ENCODE assay signal across 8 cellular contexts in genomic region chr19:16076154-16076957, GRCh38. TPM values are rescaled to one million over a fixed set of nuclear protein-coding genes. Genes with fewer than 3 reads are reported as not detected.
DNase-seq lines count a peak whose midpoint lies in the region; ATAC-seq and TF ChIP-seq lines count a peak whose summit lies in the region.

TPM4 (plus strand) TSS chr19:16076495; CDS start chr19:16076566, 71 bp downstream.

- peak within 1 kb of the TSS; percentile 97 for H3K4me3 ChIP-seq in AG04449 (ENCODE audit: low read depth, low read length)

- H3K4me1 Mint-ChIP-seq in endothelial cell (ENCODE audit: unreplicated experiment) (peaks cover 52% of the 10 kb centered on the region), mesothelial cell of epicardium (peaks cover 34% of the 10 kb centered on the region)

- POLR2A ChIA-PET in AG04449 (lab: Yijun Ruan, JAX), result interaction anchor here (0.6 to 3.9 kb wide), 13 partner anchors 11 to 248 kb away, joined by 3 to 35 read pairs (median 4); partner anchors contain the start of genes FAM32A and KLF2

- TF ChIP-seq CTCF in AG04449 (IDR thresholded peaks at IDR 0.05; ENCODE audit: insufficient read depth, low read length, missing control alignments) (no peak), endothelial cell (IDR thresholded peaks at IDR 0.05; ENCODE audit: unreplicated experiment) (no peak), mesothelial cell of epicardium (IDR thresholded peaks at IDR 0.05; ENCODE audit: unreplicated experiment) (no peak)

- H3K27ac Mint-ChIP-seq in endothelial cell (ENCODE audit: unreplicated experiment), result peak within 1 kb of the TSS; percentile 98
- peak within 1 kb of the TSS; percentile 99 for H3K27ac Mint-ChIP-seq in mesothelial cell of epicardium

- CTCF ChIA-PET in AG04449 (lab: Yijun Ruan, JAX), result interaction anchor here (1.1 to 4.8 kb wide), 7 partner anchors 10 to 35 kb away, joined by 3 to 28 read pairs (median 5); no protein-coding TSS in a partner anchor

- H3K9me3 Mint-ChIP-seq in endothelial cell (ENCODE audit: unreplicated experiment) (no peaks in the 10 kb centered on the region), mesothelial cell of epicardium (no peaks in the 10 kb centered on the region)

- DNase-seq in AG04449 (ENCODE audit: low read depth, low spot score) (peak; percentile 79), NOMO-1 treated with DMSO at 0.1 percent for 48 hours (lab: John Stamatoyannopoulos, UW; ENCODE audit: unreplicated experiment) (peak; percentile 86), endothelial cell (ENCODE audit: low spot score) (peak; percentile 87), mesothelial cell of epicardium (ENCODE audit: low spot score in 2 of 2, unreplicated experiment in 2 of 2) (peak; percentile 85 to 87)
- peak; percentile 77 for DNase-seq in activated CD8-positive, alpha-beta memory T cell treated with anti-CD3 and anti-CD28 coated beads, Interleukin-2, amount 50 U/mL, for 1 hour (ENCODE audit: extremely low read depth)
- peak; percentile 63 to 67 for DNase-seq in stimulated activated CD8-positive, alpha-beta memory T cell treated with anti-CD3 and anti-CD28 coated beads, Interleukin-15, amount 100 ng/mL, for 4 hours (ENCODE audit: low read depth in 2 of 2)

- H3K4me3 Mint-ChIP-seq in endothelial cell (ENCODE audit: unreplicated experiment) (peak within 1 kb of the TSS; percentile 98), mesothelial cell of epicardium (peak within 1 kb of the TSS; percentile 88)

- peaks cover 36% of the 10 kb centered on the region for H3K36me3 Mint-ChIP-seq in endothelial cell (ENCODE audit: low read depth, unreplicated experiment)
- H3K36me3 Mint-ChIP-seq in mesothelial cell of epicardium, result peaks cover 5% of the 10 kb centered on the region

- H3K27me3 Mint-ChIP-seq in endothelial cell (ENCODE audit: unreplicated experiment) (peaks cover 27% of the 10 kb centered on the region), mesothelial cell of epicardium (ENCODE audit: low read depth) (no peaks in the 10 kb centered on the region)

- ATAC-seq in GM18520 (IDR thresholded peaks at IDR 0.05; ENCODE audit: unreplicated experiment) (peak; percentile 61), HG03135 (IDR thresholded peaks at IDR 0.05; ENCODE audit: unreplicated experiment) (peak; percentile 49)

RNA-seq across cellular contexts. Expression of gene TPM4, which starts in this region (rescaled TPM):
- total RNA-seq in endothelial cell (ENCODE audit: unreplicated experiment) (644 TPM), mesothelial cell of epicardium (561 to 582 TPM (median 564 TPM) in 3 replicates)

Comparison
In these comparisons a context has a peak if more than half of its experiments do, and no peak if none do; other contexts are left out.
1. Peak in every context shown above with its lines: DNase-seq, ATAC-seq and H3K4me3 ChIP-seq.